22 cellular contexts compared by ENCODE assay signal in genomic region chr2:241451840-241452461, GRCh38.
"Had no signal": no experiment of that assay in that cellular context is flagged by ENCODE, and none has a peak within 500 bp of the region (broad histone marks: within the 10 kb centered on the region; RNA-seq: fewer than 3 reads in every experiment).

No MANE protein-coding gene starts in this region.

- H3K4me3 ChIP-seq: adrenal gland, breast epithelium, MG63 had no signal

- H3K27me3 ChIP-seq: adrenal gland, breast epithelium, MG63 had no signal

- ATAC-seq: activated CD8-positive, alpha-beta T cell treated with anti-CD3 and anti-CD28 coated beads, Interleukin-2, amount 10 ng/mL, durations not matched to agents 7 days and 5 days had no signal

- H3K4me1 ChIP-seq: adrenal gland, breast epithelium had no signal

- DNase-seq: activated CD4-positive, alpha-beta T cell treated with anti-CD3 and anti-CD28 coated beads for 48 hours; activated CD4-positive, alpha-beta T cell treated with anti-CD3 and anti-CD28 coated beads, Interleukin-2, amount 50 U/mL, for 4 hours; activated CD4-positive, CD25-positive, alpha-beta regulatory T cell treated with anti-CD3 and anti-CD28 coated beads, Interleukin-2, amount 50 U/mL, for 72 hours; activated CD8-positive, alpha-beta memory T cell treated with anti-CD3 and anti-CD28 coated beads, Interleukin-2, amount 50 U/mL, for 48 hours; activated CD8-positive, alpha-beta T cell treated with anti-CD3 and anti-CD28 coated beads, Interleukin-2, amount 10 ng/mL, durations not matched to agents 7 days and 5 days; activated naive CD4-positive, alpha-beta T cell treated with anti-CD3 and anti-CD28 coated beads, Interleukin-2, amount 50 U/mL, for 16 hours; activated naive CD8-positive, alpha-beta T cell treated with anti-CD3 and anti-CD28 coated beads, Interleukin-2, amount 10 ng/mL, durations not matched to agents 7 days and 5 days; activated T-cell treated with anti-CD3 and anti-CD28 coated beads, Interleukin-2, amount 50 U/mL, for 1 hour; adrenal gland; anterior cingulate cortex; central memory CD4-positive, alpha-beta T cell; MG63; NCI-H1105; NCI-H1436 treated with DMSO at 0.1 percent for 48 hours; NCI-H1930; NCI-H2107; NCI-H2171 treated with DMSO at 0.1 percent for 48 hours; NCI-H345; NCI-H510A; NCI-H526 treated with DMSO at 0.1 percent for 48 hours; SHP77 treated with DMSO at 0.1 percent for 48 hours had no signal

- H3K27ac ChIP-seq: adrenal gland, breast epithelium had no signal

- H3K36me3 ChIP-seq: breast epithelium, MG63 had no signal

- H3K9me3 ChIP-seq: adrenal gland, breast epithelium, MG63 had no signal
